Comparison of ENCODE assay signal across 17 cellular contexts in the genomic region with DNA sequence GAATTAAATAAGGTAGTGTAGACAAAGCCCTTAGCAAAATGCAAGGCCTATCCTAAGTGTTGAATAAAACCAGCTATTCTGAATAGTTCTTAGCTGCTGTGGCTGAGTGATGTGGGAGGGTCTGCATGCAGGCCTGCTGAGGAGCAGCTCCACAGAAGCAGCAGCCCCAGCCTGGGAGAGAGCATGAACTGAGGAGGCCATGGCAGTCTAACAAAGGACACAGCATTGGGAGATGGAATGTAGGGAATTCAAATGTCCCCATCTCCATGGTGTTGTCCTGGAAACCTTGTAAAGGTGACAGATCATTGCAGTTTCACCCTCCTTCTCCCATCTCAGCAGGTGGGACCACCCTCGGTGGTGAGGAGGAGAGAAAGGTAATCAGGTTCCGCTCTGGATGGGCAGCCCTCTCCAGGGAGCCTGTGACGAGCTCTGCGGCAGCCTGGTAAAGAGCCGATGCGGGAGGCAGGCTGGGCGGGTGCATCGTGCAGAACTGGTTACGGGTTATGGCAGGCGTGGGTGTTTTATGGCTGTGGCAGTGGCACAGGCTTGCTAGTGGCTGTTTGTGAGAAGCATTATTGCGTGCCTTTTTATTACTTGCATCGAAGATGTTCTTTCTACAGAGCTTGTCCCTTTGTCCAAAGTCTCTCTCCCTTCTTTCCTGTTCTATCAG.
A peak's percentile ranks its signal among the peaks of the same experiment; 100 is the strongest.
DNase-seq lines count a peak whose midpoint lies in the region; ATAC-seq and TF ChIP-seq lines count a peak whose summit lies in the region.
"Had no signal": no experiment of that assay in that cellular context is flagged by ENCODE, and none has a peak within 500 bp of the region (broad histone marks: within the 10 kb centered on the region; RNA-seq: fewer than 3 reads in every experiment).

No MANE protein-coding gene starts in this region.

- no peak overlapping the region for H2BK120ac ChIP-seq in mesendoderm (ENCODE audit: low read depth, low read length)

- H3K4me3 ChIP-seq in ectodermal cell (ENCODE audit: insufficient read depth, low read depth, low read length) (no peak overlapping the region), mesendoderm (ENCODE audit: low read length) (no peak overlapping the region), transverse colon (no peak overlapping the region), psoas muscle (no peak overlapping the region)

- H2BK15ac ChIP-seq in mesendoderm (replicated peaks; ENCODE audit: low read depth): no peak overlapping the region

- H3K79me1 ChIP-seq in mesendoderm (ENCODE audit: low read length): no peaks in the 10 kb centered on the region

- H4K5ac ChIP-seq in mesendoderm (ENCODE audit: low read length): no peak overlapping the region

- peaks cover 30% of the 10 kb centered on the region for H3K4me1 ChIP-seq in ectodermal cell (ENCODE audit: control insufficient read depth, insufficient read depth, low read length)
- H3K4me1 ChIP-seq in mesendoderm (ENCODE audit: control insufficient read depth, low read depth, low read length): no peaks in the 10 kb centered on the region
- H3K4me1 ChIP-seq in transverse colon: no peaks in the 10 kb centered on the region
- no peaks in the 10 kb centered on the region for H3K4me1 ChIP-seq in psoas muscle

- H2AK5ac ChIP-seq in mesendoderm (ENCODE audit: low read length): no peak overlapping the region

- no peak overlapping the region for H3K56ac ChIP-seq in mesendoderm (ENCODE audit: low read length)

- H3K36me3 ChIP-seq in ectodermal cell (ENCODE audit: control insufficient read depth, insufficient read depth, low read length): no peaks in the 10 kb centered on the region
- no peaks in the 10 kb centered on the region for H3K36me3 ChIP-seq in mesendoderm (ENCODE audit: control insufficient read depth, insufficient read depth, low read length)
- no peaks in the 10 kb centered on the region for H3K36me3 ChIP-seq in transverse colon
- H3K36me3 ChIP-seq in psoas muscle (ENCODE audit: insufficient read depth in 1 of 2, low read depth in 1 of 2): no peaks in the 10 kb centered on the region

- no peaks in the 10 kb centered on the region for H3K9me3 ChIP-seq in ectodermal cell (ENCODE audit: control insufficient read depth, low read length)
- no peaks in the 10 kb centered on the region for H3K9me3 ChIP-seq in transverse colon
- H3K9me3 ChIP-seq in psoas muscle: no peaks in the 10 kb centered on the region

- no peak overlapping the region for H3K4ac ChIP-seq in mesendoderm (ENCODE audit: low read depth, low read length)

- no peaks in the 10 kb centered on the region for H3K79me2 ChIP-seq in mesendoderm (ENCODE audit: control insufficient read depth, insufficient read depth, low read length)

- H2BK5ac ChIP-seq in mesendoderm (ENCODE audit: low read length): no peak overlapping the region

- H3K27ac ChIP-seq in ectodermal cell (ENCODE audit: insufficient read depth, low read depth, low read length, poor library complexity, severe bottlenecking) (peak overlapping the region; percentile 4), mesendoderm (ENCODE audit: low read depth, low read length) (no peak overlapping the region), transverse colon (no peak overlapping the region), psoas muscle (no peak overlapping the region)
- H3K27ac ChIP-seq: HL-60 had no signal

- peak; percentile 83 for DNase-seq in NCI-H146 (lab: John Stamatoyannopoulos, UW)
- peak; percentile 70 for DNase-seq in mesendoderm
- peak; percentile 14 for DNase-seq in transverse colon
- DNase-seq in psoas muscle: no peak
- DNase-seq in DMS79 (lab: John Stamatoyannopoulos, UW): no peak
- DNase-seq in cerebellum (ENCODE audit: low spot score): no peak
- DNase-seq: ACHN, AML-193, Kasumi-1, MM.1S, NCI-H1092 treated with DMSO at 0.1 percent for 48 hours, NCI-H1930, NCI-H2171 treated with DMSO at 0.1 percent for 48 hours, NCI-H510A treated with DMSO at 0.1 percent for 48 hours, NCI-H82 had no signal

- H3K23ac ChIP-seq in mesendoderm (ENCODE audit: low read length): no peak overlapping the region

- H3K18ac ChIP-seq in mesendoderm (ENCODE audit: low read length): no peak overlapping the region

- TF ChIP-seq CTCF in transverse colon (IDR thresholded peaks at IDR 0.05): no peak
- no peak for TF ChIP-seq CTCF in psoas muscle (IDR thresholded peaks at IDR 0.05)

- H4K8ac ChIP-seq in mesendoderm (ENCODE audit: low read depth, low read length): no peak overlapping the region

- 66 to 77% methylated on average over 12 of the region's 12 CpGs for WGBS in ectodermal cell, 2 experiments
- WGBS in mesendoderm (ENCODE audit: extremely low coverage, insufficient coverage, low lambda C conversion rate): no CpG with 5 or more reads among the region's 12 CpGs
- 56 to 59% methylated on average over 10 to 12 of the region's 12 CpGs for WGBS in transverse colon (ENCODE audit: low coverage in 1 of 2), 2 donors
- 63 to 80% (median 68%) methylated on average over 12 of the region's 12 CpGs for WGBS in psoas muscle, 3 donors

- no peak for ATAC-seq in psoas muscle

- no peak for TF ChIP-seq EP300 in transverse colon (IDR thresholded peaks at IDR 0.05; ENCODE audit: low read depth)

- TF ChIP-seq POLR2A in transverse colon (IDR thresholded peaks at IDR 0.05): no peak

- H3K4me2 ChIP-seq in mesendoderm (ENCODE audit: low read length): no peak overlapping the region

- H3K27me3 ChIP-seq in ectodermal cell (ENCODE audit: control insufficient read depth, insufficient read depth, low read length, poor library complexity, severe bottlenecking) (no peaks in the 10 kb centered on the region), mesendoderm (ENCODE audit: insufficient read depth, low read length, poor library complexity) (no peaks in the 10 kb centered on the region), transverse colon (no peaks in the 10 kb centered on the region), psoas muscle (ENCODE audit: insufficient read depth in 3 of 3, low read length in 2 of 3) (no peaks in the 10 kb centered on the region)

- in situ Hi-C loops in transverse colon (cut with MboI; ENCODE audit: low pct_ligation_motif_present in 1 of 4, low pct_unique_long_range_greater_than_20kb in 1 of 4, low sequenced_read_pairs in 3 of 4): loop anchor here in 1 of 4 donors (25.0 kb wide), 1 partner anchor 287 kb away; no protein-coding TSS in a partner anchor

- H3K9ac ChIP-seq in mesendoderm (ENCODE audit: low read length): no peak overlapping the region

- intact Hi-C loops in transverse colon (cut with DNase I; ENCODE audit: low total_unique reads) (no loop called here), psoas muscle (cut with DNase I) (no loop called here)

Comparison
In these comparisons a context has a peak if more than half of its experiments do, and no peak if none do; other contexts are left out.
1. DNase-seq: peak in NCI-H146 (single experiment), mesendoderm (single experiment) and transverse colon (single experiment); none in psoas muscle (0 of 2), DMS79 (single experiment) and cerebellum (single experiment).